Comparison of ENCODE assay signal across 8 cellular contexts in genomic region chr9:121121582-121122087, GRCh38. TPM values are rescaled to one million over a fixed set of nuclear protein-coding genes. Genes with fewer than 3 reads are reported as not detected.
A peak's percentile ranks its signal among the peaks of the same experiment; 100 is the strongest.
DNase-seq lines count a peak whose midpoint lies in the region; ATAC-seq and TF ChIP-seq lines count a peak whose summit lies in the region.

No MANE protein-coding gene starts in this region.

- ATAC-seq in GM18873 (IDR thresholded peaks at IDR 0.05; ENCODE audit: low FRiP score, unreplicated experiment) (peak; percentile 94), HG03135 (IDR thresholded peaks at IDR 0.05; ENCODE audit: unreplicated experiment) (peak; percentile 98)

- TF ChIP-seq CTCF in dorsolateral prefrontal cortex (IDR thresholded peaks at IDR 0.05 in 54 of 56, conservative IDR thresholded peaks at IDR 0.05 in 2 of 56; ENCODE audit: low read depth in 1 of 56, partially characterized antibody in 56 of 56) (peak in 47 of 56 donors; percentile 15 to 61 (median 42)), lower leg skin (IDR thresholded peaks at IDR 0.05) (peak in 1 of 3 donors; percentile 9)

- peak overlapping the region in 47 of 59 donors; percentile 1 to 73 (median 38) for H3K27ac ChIP-seq in dorsolateral prefrontal cortex

- intact Hi-C loops in dorsolateral prefrontal cortex (cut with DNase I) (loop anchor here (2.0 to 10.0 kb wide), 2 partner anchors 47 kb away; partner anchors contain the start of gene CNTRL (in 2 of the 2)), lower leg skin (cut with DNase I; ENCODE audit: low total_unique reads) (no loop called here)

- no peak for TF ChIP-seq POLR2A in lower leg skin (IDR thresholded peaks at IDR 0.05)

- 1% methylated on average over 17 of the region's 17 CpGs for WGBS in lower leg skin, 2 donors

- DNase-seq in AG08396 (ENCODE audit: low spot score), result peak; percentile 92
- peak; percentile 95 for DNase-seq in NCI-H748 (lab: John Stamatoyannopoulos, UW; ENCODE audit: unreplicated experiment)
- peak; percentile 94 to 95 for DNase-seq in activated CD4-positive, alpha-beta T cell treated with anti-CD3 and anti-CD28 coated beads, Interleukin-2, amount 50 U/mL, for 4 hours
- peak; percentile 91 to 98 (median 96) for DNase-seq in dorsolateral prefrontal cortex
- peak; percentile 99 for DNase-seq in lower leg skin (ENCODE audit: low spot score in 2 of 2)
- DNase-seq in stimulated activated CD4-positive, alpha-beta T cell treated with anti-CD3 and anti-CD28 coated beads, Interleukin-4, amount 100 ng/mL, for 4 hours, result peak; percentile 88 to 94

- H3K4me3 ChIP-seq in dorsolateral prefrontal cortex (peak overlapping the region; percentile 30 to 73 (median 58)), lower leg skin (ENCODE audit: low read depth, poor library complexity, severe bottlenecking) (no peak overlapping the region)

- H3K27me3 ChIP-seq in dorsolateral prefrontal cortex, result no peaks in the 10 kb centered on the region

RNA-seq across cellular contexts. Expression of gene CNTRL, which starts 46.9 kb away (rescaled TPM):
- total RNA-seq in dorsolateral prefrontal cortex (10 to 100 TPM; 12.3 to 35.3 (median 21.4) TPM), lower leg skin (10 to 100 TPM in 2 of 4 donors, 1 to 10 TPM in 2; 7.7 to 11.4 (median 9.0) TPM)
